ENCODE assay signal across 7 cellular contexts in the genomic region with DNA sequence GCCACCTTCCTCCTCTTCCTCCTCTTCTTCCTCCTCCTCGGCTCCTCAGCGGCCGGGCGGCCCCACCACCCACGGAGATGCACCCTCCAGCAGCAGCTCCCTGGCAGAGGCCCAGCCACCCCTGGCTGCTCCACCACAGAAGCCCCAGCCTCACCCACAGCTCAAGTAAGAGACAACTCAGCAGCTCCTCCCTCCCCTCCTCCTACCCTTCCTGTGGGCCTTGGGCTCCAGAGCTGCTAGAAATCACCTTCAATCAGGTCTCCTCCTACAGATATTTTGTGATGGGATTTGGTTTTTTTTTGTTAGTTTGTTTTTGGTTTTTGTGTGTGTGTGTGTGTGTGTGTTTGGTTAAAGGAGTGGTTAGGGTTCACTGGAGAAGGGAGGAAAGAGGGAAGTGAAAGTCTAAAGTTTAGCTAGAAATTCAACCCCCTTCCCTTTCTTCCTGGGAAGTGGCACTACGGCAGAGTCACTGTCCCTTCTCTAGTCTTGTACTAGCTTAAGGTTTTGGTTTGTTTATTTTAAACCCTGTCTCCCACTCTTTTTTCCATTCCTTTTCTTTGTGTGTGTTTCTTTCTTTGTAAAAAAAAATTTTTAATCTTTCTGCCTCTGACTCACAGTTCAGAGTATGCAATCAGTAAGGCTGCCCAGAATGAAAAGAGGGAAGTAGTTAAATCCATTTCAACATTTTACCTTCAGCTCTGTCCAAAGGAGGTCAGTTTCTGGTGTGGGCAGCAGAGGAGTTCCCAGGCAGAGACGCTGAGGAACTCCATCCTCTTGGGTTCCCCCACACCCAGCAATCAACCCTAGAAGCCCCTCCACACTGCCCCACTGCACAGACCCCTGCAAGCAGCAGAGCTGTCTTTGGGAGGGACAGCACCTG. TPM values are rescaled to one million over a fixed set of nuclear protein-coding genes. Genes with fewer than 3 reads are reported as not detected.
A peak's percentile ranks its signal among the peaks of the same experiment; 100 is the strongest.
DNase-seq lines count a peak whose midpoint lies in the region; ATAC-seq and TF ChIP-seq lines count a peak whose summit lies in the region.

No MANE protein-coding gene starts in this region.

- intact Hi-C loops in uterus (cut with DNase I; ENCODE audit: low total_unique reads), result no loop called here

- no peak overlapping the region for H3K4me3 ChIP-seq in uterus

- no peaks in the 10 kb centered on the region for H3K27me3 ChIP-seq in uterus

- H3K4me1 Mint-ChIP-seq in natural killer cell treated with Interleukin-12 subunit alpha and Interleukin-12 subunit beta and Interleukin-15 and Interleukin-18, amount 100 ng/mL, for 72 hours (ENCODE audit: low read depth in 2 of 2), result peaks cover 5 to 24% of the 10 kb centered on the region in 2 donors

- H3K27ac ChIP-seq in cingulate gyrus (ENCODE audit: low read depth, low read length), result peak overlapping the region; percentile 39
- peak overlapping the region; percentile 58 to 64 for H3K27ac ChIP-seq in uterus

- peak overlapping the region; percentile 75 for H3K4me3 Mint-ChIP-seq in natural killer cell treated with Interleukin-12 subunit alpha and Interleukin-12 subunit beta and Interleukin-15 and Interleukin-18, amount 100 ng/mL, for 72 hours

- ATAC-seq in GM18907 (IDR thresholded peaks at IDR 0.05; ENCODE audit: unreplicated experiment) (peak; percentile 76), HG02943 (IDR thresholded peaks at IDR 0.05; ENCODE audit: low read depth, unreplicated experiment) (peak; percentile 64)
- peak; percentile 69 to 92 for ATAC-seq in natural killer cell treated with Interleukin-12 subunit alpha and Interleukin-12 subunit beta and Interleukin-15 and Interleukin-18, amount 100 ng/mL, for 72 hours

- H3K4me1 ChIP-seq in uterus, result peaks cover 0 to 3% of the 10 kb centered on the region in 2 donors

- TF ChIP-seq CTCF in uterus (IDR thresholded peaks at IDR 0.05), result no peak

- peak; percentile 96 for DNase-seq in SIG-M5 treated with dmso at 0.1 percent for 504 hours (lab: John Stamatoyannopoulos, UW; ENCODE audit: unreplicated experiment)
- DNase-seq in natural killer cell treated with Interleukin-12 subunit alpha and Interleukin-12 subunit beta and Interleukin-15 and Interleukin-18, amount 100 ng/mL, for 72 hours (ENCODE audit: low spot score), result no peak
- DNase-seq in uterus, result peak in 1 of 2 donors; percentile 26
- DNase-seq in iPS-NIHi11 (ENCODE audit: low spot score), result no peak

- peaks cover 5 to 14% of the 10 kb centered on the region in 2 donors for H3K27me3 Mint-ChIP-seq in natural killer cell treated with Interleukin-12 subunit alpha and Interleukin-12 subunit beta and Interleukin-15 and Interleukin-18, amount 100 ng/mL, for 72 hours

- no peak for TF ChIP-seq POLR2A in uterus (IDR thresholded peaks at IDR 0.05)

- no peaks in the 10 kb centered on the region for H3K9me3 Mint-ChIP-seq in natural killer cell treated with Interleukin-12 subunit alpha and Interleukin-12 subunit beta and Interleukin-15 and Interleukin-18, amount 100 ng/mL, for 72 hours

- H3K27ac Mint-ChIP-seq in natural killer cell treated with Interleukin-12 subunit alpha and Interleukin-12 subunit beta and Interleukin-15 and Interleukin-18, amount 100 ng/mL, for 72 hours, result peak overlapping the region; percentile 66 to 74

- no peaks in the 10 kb centered on the region for H3K9me3 ChIP-seq in uterus

- no peaks in the 10 kb centered on the region for H3K36me3 ChIP-seq in uterus

- H3K36me3 Mint-ChIP-seq in natural killer cell treated with Interleukin-12 subunit alpha and Interleukin-12 subunit beta and Interleukin-15 and Interleukin-18, amount 100 ng/mL, for 72 hours, result no peaks in the 10 kb centered on the region

RNA-seq across cellular contexts. Expression of gene TIMP4, which starts 29.0 kb away (rescaled TPM):
- total RNA-seq in natural killer cell treated with Interleukin-12 subunit alpha and Interleukin-12 subunit beta and Interleukin-15 and Interleukin-18, amount 100 ng/mL, for 72 hours, result not detected
- total RNA-seq in uterus, result 10 to 100 TPM in 1 of 4 donors, 1 to 10 TPM in 3; 2.4 to 10.6 (median 4.3) TPM
